Comparison of ENCODE assay signal across 1 cellular context in the genomic region with DNA sequence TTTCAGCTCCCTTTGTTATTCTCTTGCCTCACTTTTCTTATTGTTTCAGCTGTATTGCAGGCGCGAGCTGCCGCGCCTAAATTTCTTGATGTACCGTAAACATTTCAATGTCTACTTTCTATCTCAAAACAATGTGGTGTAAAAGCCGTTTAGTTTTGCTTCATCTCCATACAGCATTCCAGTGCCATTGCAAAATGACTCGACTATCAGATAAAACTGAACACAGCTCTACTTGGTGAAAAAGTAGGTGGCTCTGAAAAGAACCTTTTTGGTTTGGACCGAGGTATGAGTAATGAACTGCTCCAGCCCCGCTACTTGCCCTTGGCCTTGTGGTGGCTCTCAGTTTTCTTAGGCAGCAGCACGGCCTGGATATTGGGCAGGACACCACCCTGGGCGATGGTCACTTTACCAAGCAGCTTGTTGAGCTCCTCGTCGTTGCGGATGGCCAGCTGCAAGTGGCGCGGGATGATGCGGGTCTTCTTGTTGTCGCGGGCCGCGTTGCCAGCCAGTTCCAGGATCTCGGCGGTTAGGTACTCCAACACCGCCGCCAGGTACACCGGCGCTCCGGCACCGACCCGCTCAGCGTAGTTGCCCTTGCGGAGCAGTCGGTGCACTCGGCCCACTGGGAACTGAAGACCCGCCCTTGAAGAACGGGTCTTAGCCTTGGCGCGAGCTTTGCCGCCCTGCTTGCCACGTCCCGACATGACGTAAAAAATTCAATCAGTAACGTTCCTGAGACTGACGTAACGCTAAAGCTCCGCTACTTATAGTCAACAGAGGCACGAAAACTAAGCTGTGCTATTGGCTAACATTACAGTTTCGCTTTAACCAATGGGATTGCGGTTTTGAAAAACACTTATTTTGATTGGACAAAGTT.
TF ChIP-seq lines count a peak whose summit lies in the region.

No MANE protein-coding gene starts in this region.

TF ChIP-seq in K562, 482 proteins besides CTCF, POLR2A, EP300 and RAD21 (continued from another document and continues in another):
- TF ChIP-seq, protein P1, sequence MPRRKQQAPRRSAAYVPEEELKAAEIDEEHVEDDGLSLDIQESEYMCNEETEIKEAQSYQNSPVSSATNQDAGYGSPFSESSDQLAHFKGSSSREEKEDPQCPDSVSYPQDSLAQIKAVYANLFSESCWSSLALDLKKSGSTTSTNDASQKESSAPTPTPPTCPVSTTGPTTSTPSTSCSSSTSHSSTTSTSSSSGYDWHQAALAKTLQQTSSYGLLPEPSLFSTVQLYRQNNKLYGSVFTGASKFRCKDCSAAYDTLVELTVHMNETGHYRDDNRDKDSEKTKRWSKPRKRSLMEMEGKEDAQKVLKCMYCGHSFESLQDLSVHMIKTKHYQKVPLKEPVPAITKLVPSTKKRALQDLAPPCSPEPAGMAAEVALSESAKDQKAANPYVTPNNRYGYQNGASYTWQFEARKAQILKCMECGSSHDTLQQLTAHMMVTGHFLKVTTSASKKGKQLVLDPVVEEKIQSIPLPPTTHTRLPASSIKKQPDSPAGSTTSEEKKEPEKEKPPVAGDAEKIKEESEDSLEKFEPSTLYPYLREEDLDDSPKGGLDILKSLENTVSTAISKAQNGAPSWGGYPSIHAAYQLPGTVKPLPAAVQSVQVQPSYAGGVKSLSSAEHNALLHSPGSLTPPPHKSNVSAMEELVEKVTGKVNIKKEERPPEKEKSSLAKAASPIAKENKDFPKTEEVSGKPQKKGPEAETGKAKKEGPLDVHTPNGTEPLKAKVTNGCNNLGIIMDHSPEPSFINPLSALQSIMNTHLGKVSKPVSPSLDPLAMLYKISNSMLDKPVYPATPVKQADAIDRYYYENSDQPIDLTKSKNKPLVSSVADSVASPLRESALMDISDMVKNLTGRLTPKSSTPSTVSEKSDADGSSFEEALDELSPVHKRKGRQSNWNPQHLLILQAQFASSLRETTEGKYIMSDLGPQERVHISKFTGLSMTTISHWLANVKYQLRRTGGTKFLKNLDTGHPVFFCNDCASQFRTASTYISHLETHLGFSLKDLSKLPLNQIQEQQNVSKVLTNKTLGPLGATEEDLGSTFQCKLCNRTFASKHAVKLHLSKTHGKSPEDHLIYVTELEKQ (CRISPR knock-in tag; IDR thresholded peaks at IDR 0.05), result no peak
- TF ChIP-seq GTF2A2 (tag; IDR thresholded peaks at IDR 0.05) (0 out of 2 replicates have a peak, but pooled peaks have one; percentile 33), LEF1 (IDR thresholded peaks at IDR 0.05) (no peak), TAF7 (tag; IDR thresholded peaks at IDR 0.05) (peak; percentile 66), SMAD4 (CRISPR knock-in tag; conservative IDR thresholded peaks at IDR 0.05) (peak; percentile 57), SIN3A (IDR thresholded peaks at IDR 0.05; ENCODE audit: borderline replicate concordance in 2 of 2, control insufficient read depth in 1 of 2, low read depth in 2 of 2, low read length in 2 of 2) (peak in 1 of 2 experiments; percentile 71; a peak in 2 of 4 replicates), BRCA1 (IDR thresholded peaks at IDR 0.05) (no peak), BRCA1 (CRISPR knock-in tag; IDR thresholded peaks at IDR 0.05) (no peak), ZNF282 (CRISPR knock-in tag; IDR thresholded peaks at IDR 0.05) (no peak), POU5F1 (IDR thresholded peaks at IDR 0.05; ENCODE audit: borderline replicate concordance, low read depth, low read length, partially characterized antibody) (no peak), PYGO2 (tag; IDR thresholded peaks at IDR 0.05) (no peak), NUFIP1 (IDR thresholded peaks at IDR 0.05; ENCODE audit: partially characterized antibody) (no peak), ZNF224 (CRISPR knock-in tag; IDR thresholded peaks at IDR 0.05) (0 out of 2 replicates have a peak, but pooled peaks have one; percentile 30), NCOA4 (IDR thresholded peaks at IDR 0.05; ENCODE audit: partially characterized antibody) (no peak), CTBP1 (IDR thresholded peaks at IDR 0.05; ENCODE audit: borderline replicate concordance) (peak; percentile 49), MAFK (IDR thresholded peaks at IDR 0.05; ENCODE audit: low read length) (no peak), NEUROD1 (IDR thresholded peaks at IDR 0.05; ENCODE audit: borderline replicate concordance, low read depth, low read length, partially characterized antibody) (peak; percentile 84), HDGF (IDR thresholded peaks at IDR 0.05) (peak; percentile 34; the same call in 1 of the 2 replicates), NR2F6 (CRISPR knock-in tag; IDR thresholded peaks at IDR 0.05) (no peak), ZC3H8 (IDR thresholded peaks at IDR 0.05) (no peak), SMAD1 (IDR thresholded peaks at IDR 0.05; ENCODE audit: low read depth, low read length, partially characterized antibody) (no peak), CEBPG (CRISPR knock-in tag; IDR thresholded peaks at IDR 0.05) (peak; percentile 87), CEBPG (tag; conservative IDR thresholded peaks at IDR 0.05 in 1 of 2, IDR thresholded peaks at IDR 0.05 in 1 of 2) (peak; percentile 91 to 98), NCOR1 (IDR thresholded peaks at IDR 0.05) (peak; percentile 46), ZFP30 (CRISPR knock-in tag; IDR thresholded peaks at IDR 0.05; ENCODE audit: borderline replicate concordance) (no peak; the same call in 1 of the 2 replicates), ETV6 (IDR thresholded peaks at IDR 0.05; ENCODE audit: borderline replicate concordance in 1 of 2, low read depth in 2 of 2, low read length in 1 of 2) (no peak; a peak in 1 of 4 replicates), ETV6 (CRISPR knock-in tag; IDR thresholded peaks at IDR 0.05; ENCODE audit: borderline replicate concordance) (0 out of 2 replicates have a peak, but pooled peaks have one; percentile 42), ZNF24 (IDR thresholded peaks at IDR 0.05) (no peak), MTA2 (IDR thresholded peaks at IDR 0.05; ENCODE audit: low read depth) (no peak), NBN (IDR thresholded peaks at IDR 0.05; ENCODE audit: low read depth) (peak; percentile 92), CAMTA2 (CRISPR knock-in tag; conservative IDR thresholded peaks at IDR 0.05) (0 out of 2 replicates have a peak, but pooled peaks have one; percentile 59), SMARCA4 (IDR thresholded peaks at IDR 0.05) (no peak), ZNF668 (CRISPR knock-in tag; IDR thresholded peaks at IDR 0.05) (peak; percentile 55; the same call in 1 of the 2 replicates), RBM15 (IDR thresholded peaks at IDR 0.05; ENCODE audit: insufficient read depth, low read length) (no peak), GTF2E2 (tag; IDR thresholded peaks at IDR 0.05) (peak; percentile 94), SP1 (CRISPR knock-in tag; IDR thresholded peaks at IDR 0.05) (no peak; the same call in 1 of the 2 replicates), KDM4B (IDR thresholded peaks at IDR 0.05; ENCODE audit: borderline replicate concordance in 2 of 2, low read depth in 1 of 2) (no peak; a peak in 1 of 4 replicates), HDAC6 (IDR thresholded peaks at IDR 0.05; ENCODE audit: low read depth, low read length) (no peak), ARNT (IDR thresholded peaks at IDR 0.05) (0 out of 4 replicates have a peak, but pooled peaks of 1 of the 2 experiments have one; percentile 15), SRSF1 (IDR thresholded peaks at IDR 0.05; ENCODE audit: low read depth, low read length) (no peak)
- TF ChIP-seq, protein P2, sequence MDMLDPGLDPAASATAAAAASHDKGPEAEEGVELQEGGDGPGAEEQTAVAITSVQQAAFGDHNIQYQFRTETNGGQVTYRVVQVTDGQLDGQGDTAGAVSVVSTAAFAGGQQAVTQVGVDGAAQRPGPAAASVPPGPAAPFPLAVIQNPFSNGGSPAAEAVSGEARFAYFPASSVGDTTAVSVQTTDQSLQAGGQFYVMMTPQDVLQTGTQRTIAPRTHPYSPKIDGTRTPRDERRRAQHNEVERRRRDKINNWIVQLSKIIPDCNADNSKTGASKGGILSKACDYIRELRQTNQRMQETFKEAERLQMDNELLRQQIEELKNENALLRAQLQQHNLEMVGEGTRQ (CRISPR knock-in tag; IDR thresholded peaks at IDR 0.05), result no peak
- TF ChIP-seq, protein P3, sequence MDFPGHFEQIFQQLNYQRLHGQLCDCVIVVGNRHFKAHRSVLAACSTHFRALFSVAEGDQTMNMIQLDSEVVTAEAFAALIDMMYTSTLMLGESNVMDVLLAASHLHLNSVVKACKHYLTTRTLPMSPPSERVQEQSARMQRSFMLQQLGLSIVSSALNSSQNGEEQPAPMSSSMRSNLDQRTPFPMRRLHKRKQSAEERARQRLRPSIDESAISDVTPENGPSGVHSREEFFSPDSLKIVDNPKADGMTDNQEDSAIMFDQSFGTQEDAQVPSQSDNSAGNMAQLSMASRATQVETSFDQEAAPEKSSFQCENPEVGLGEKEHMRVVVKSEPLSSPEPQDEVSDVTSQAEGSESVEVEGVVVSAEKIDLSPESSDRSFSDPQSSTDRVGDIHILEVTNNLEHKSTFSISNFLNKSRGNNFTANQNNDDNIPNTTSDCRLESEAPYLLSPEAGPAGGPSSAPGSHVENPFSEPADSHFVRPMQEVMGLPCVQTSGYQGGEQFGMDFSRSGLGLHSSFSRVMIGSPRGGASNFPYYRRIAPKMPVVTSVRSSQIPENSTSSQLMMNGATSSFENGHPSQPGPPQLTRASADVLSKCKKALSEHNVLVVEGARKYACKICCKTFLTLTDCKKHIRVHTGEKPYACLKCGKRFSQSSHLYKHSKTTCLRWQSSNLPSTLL (IDR thresholded peaks at IDR 0.05), result peak; percentile 13
- TF ChIP-seq, protein P4, sequence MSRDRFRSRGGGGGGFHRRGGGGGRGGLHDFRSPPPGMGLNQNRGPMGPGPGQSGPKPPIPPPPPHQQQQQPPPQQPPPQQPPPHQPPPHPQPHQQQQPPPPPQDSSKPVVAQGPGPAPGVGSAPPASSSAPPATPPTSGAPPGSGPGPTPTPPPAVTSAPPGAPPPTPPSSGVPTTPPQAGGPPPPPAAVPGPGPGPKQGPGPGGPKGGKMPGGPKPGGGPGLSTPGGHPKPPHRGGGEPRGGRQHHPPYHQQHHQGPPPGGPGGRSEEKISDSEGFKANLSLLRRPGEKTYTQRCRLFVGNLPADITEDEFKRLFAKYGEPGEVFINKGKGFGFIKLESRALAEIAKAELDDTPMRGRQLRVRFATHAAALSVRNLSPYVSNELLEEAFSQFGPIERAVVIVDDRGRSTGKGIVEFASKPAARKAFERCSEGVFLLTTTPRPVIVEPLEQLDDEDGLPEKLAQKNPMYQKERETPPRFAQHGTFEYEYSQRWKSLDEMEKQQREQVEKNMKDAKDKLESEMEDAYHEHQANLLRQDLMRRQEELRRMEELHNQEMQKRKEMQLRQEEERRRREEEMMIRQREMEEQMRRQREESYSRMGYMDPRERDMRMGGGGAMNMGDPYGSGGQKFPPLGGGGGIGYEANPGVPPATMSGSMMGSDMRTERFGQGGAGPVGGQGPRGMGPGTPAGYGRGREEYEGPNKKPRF (IDR thresholded peaks at IDR 0.05; ENCODE audit: low read depth, low read length), result no peak
- TF ChIP-seq, protein P5, sequence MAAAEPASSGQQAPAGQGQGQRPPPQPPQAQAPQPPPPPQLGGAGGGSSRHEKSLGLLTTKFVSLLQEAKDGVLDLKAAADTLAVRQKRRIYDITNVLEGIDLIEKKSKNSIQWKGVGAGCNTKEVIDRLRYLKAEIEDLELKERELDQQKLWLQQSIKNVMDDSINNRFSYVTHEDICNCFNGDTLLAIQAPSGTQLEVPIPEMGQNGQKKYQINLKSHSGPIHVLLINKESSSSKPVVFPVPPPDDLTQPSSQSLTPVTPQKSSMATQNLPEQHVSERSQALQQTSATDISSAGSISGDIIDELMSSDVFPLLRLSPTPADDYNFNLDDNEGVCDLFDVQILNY (CRISPR knock-in tag; IDR thresholded peaks at IDR 0.05), result no peak; the same call in 1 of the 2 replicates
- TF ChIP-seq, protein P6, sequence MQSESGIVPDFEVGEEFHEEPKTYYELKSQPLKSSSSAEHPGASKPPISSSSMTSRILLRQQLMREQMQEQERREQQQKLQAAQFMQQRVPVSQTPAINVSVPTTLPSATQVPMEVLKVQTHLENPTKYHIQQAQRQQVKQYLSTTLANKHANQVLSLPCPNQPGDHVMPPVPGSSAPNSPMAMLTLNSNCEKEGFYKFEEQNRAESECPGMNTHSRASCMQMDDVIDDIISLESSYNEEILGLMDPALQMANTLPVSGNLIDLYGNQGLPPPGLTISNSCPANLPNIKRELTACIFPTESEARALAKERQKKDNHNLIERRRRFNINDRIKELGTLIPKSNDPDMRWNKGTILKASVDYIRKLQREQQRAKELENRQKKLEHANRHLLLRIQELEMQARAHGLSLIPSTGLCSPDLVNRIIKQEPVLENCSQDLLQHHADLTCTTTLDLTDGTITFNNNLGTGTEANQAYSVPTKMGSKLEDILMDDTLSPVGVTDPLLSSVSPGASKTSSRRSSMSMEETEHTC (IDR thresholded peaks at IDR 0.05), result no peak
- TF ChIP-seq, protein P7, sequence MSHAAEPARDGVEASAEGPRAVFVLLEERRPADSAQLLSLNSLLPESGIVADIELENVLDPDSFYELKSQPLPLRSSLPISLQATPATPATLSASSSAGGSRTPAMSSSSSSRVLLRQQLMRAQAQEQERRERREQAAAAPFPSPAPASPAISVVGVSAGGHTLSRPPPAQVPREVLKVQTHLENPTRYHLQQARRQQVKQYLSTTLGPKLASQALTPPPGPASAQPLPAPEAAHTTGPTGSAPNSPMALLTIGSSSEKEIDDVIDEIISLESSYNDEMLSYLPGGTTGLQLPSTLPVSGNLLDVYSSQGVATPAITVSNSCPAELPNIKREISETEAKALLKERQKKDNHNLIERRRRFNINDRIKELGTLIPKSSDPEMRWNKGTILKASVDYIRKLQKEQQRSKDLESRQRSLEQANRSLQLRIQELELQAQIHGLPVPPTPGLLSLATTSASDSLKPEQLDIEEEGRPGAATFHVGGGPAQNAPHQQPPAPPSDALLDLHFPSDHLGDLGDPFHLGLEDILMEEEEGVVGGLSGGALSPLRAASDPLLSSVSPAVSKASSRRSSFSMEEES (CRISPR knock-in tag; IDR thresholded peaks at IDR 0.05), result no peak
- TF ChIP-seq, protein P8, sequence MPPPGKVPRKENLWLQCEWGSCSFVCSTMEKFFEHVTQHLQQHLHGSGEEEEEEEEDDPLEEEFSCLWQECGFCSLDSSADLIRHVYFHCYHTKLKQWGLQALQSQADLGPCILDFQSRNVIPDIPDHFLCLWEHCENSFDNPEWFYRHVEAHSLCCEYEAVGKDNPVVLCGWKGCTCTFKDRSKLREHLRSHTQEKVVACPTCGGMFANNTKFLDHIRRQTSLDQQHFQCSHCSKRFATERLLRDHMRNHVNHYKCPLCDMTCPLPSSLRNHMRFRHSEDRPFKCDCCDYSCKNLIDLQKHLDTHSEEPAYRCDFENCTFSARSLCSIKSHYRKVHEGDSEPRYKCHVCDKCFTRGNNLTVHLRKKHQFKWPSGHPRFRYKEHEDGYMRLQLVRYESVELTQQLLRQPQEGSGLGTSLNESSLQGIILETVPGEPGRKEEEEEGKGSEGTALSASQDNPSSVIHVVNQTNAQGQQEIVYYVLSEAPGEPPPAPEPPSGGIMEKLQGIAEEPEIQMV (tag; conservative IDR thresholded peaks at IDR 0.05; ENCODE audit: low read depth), result no peak
